ENCODE assay signal across 27 cellular contexts in genomic region chr4:119240568-119240967, GRCh38. TPM values are rescaled to one million over a fixed set of nuclear protein-coding genes. Genes with fewer than 3 reads are reported as not detected.
DNase-seq lines count a peak whose midpoint lies in the region; ATAC-seq, FAIRE-seq and TF ChIP-seq lines count a peak whose summit lies in the region.
"Had no signal": no experiment of that assay in that cellular context is flagged by ENCODE, and none has a peak within 500 bp of the region (broad histone marks: within the 10 kb centered on the region; RNA-seq: fewer than 3 reads in every experiment).

No MANE protein-coding gene starts in this region.

- peaks cover 8% of the 10 kb centered on the region for H3K36me3 Mint-ChIP-seq in activated T-helper 2 cell treated with anti-CD3 and anti-CD28 coated beads, Interferon-gamma antibody, Interleukin-2, Interleukin-4, amounts not matched to agents 10 μg/mL and 5 μg/mL and 100 μg/mL, durations not matched to agents 14 hours and 24 hours and 36 hours (ENCODE audit: low read depth)

- H3K4me1 ChIP-seq in OCI-LY3 (ENCODE audit: low read length) (peaks cover 71% of the 10 kb centered on the region), psoas muscle (peaks cover 45% of the 10 kb centered on the region)
- H3K4me1 ChIP-seq: Caco-2 had no signal

- TF ChIP-seq CTCF in OCI-LY3 (IDR thresholded peaks at IDR 0.05; ENCODE audit: low read depth, low read length) (no peak), bronchial epithelial cell (IDR thresholded peaks at IDR 0.05; ENCODE audit: insufficient read depth, low read length, severe bottlenecking) (no peak), epithelial cell of esophagus (IDR thresholded peaks at IDR 0.05; ENCODE audit: insufficient read depth, low read depth, low read length, missing control alignments) (no peak), psoas muscle (IDR thresholded peaks at IDR 0.05) (no peak)

- no peaks in the 10 kb centered on the region for H3K9me3 Mint-ChIP-seq in activated T-helper 2 cell treated with anti-CD3 and anti-CD28 coated beads, Interferon-gamma antibody, Interleukin-2, Interleukin-4, amounts not matched to agents 10 μg/mL and 5 μg/mL and 100 μg/mL, durations not matched to agents 14 hours and 24 hours and 36 hours
- H3K9me3 Mint-ChIP-seq: CD4-positive, alpha-beta T cell; CD8-positive, alpha-beta T cell had no signal

- no peak overlapping the region for H2AFZ ChIP-seq in OCI-LY3 (ENCODE audit: low read depth, low read length)

- peak; percentile 19 for DNase-seq in bronchial epithelial cell (ENCODE audit: low read depth)
- peak; percentile 28 for DNase-seq in epithelial cell of esophagus (ENCODE audit: low read depth)
- DNase-seq in psoas muscle: no peak
- no peak for DNase-seq in Kasumi-1 (lab: John Stamatoyannopoulos, UW)
- no peak for DNase-seq in activated T-helper 2 cell treated with anti-CD3 and anti-CD28 coated beads, Interferon-gamma antibody, Interleukin-2, Interleukin-4, amounts not matched to agents 10 μg/mL and 5 μg/mL and 100 μg/mL, durations not matched to agents 14 hours and 24 hours and 36 hours (ENCODE audit: low spot score)
- DNase-seq: AML-193; Caco-2; Calu3; CD4-positive, alpha-beta T cell; CD8-positive, alpha-beta T cell; DMS53; DMS79; DND-41; EL; GDM1 had no signal

- H3K4me3 ChIP-seq in OCI-LY3 (ENCODE audit: low read length) (no peak overlapping the region), bronchial epithelial cell (ENCODE audit: low read depth, low read length) (no peak overlapping the region), epithelial cell of esophagus (ENCODE audit: low read length) (no peak overlapping the region), psoas muscle (no peak overlapping the region)
- H3K4me3 ChIP-seq: A549; BLaER1 treated with 17β-estradiol and CSF1 and Interleukin-3, amounts not matched to agents 10 nM and 100 nM; GM12878 had no signal

- H3K4me2 ChIP-seq in OCI-LY3 (ENCODE audit: low read length): peak overlapping the region; percentile 35
- H3K4me2 ChIP-seq: A549; BLaER1 treated with 17β-estradiol and CSF1 and Interleukin-3, amounts not matched to agents 10 nM and 100 nM had no signal

- H4K20me1 ChIP-seq in OCI-LY3 (ENCODE audit: insufficient read depth, low read length): no peaks in the 10 kb centered on the region
- H4K20me1 ChIP-seq: BLaER1 treated with 17β-estradiol and CSF1 and Interleukin-3, amounts not matched to agents 10 nM and 100 nM had no signal

- no peak for FAIRE-seq in bronchial epithelial cell (lab: Jason Lieb, UNC)
- FAIRE-seq: A549, D721Med, GM12878, GM12892, GM19239 had no signal

- H3K4me3 Mint-ChIP-seq in activated T-helper 2 cell treated with anti-CD3 and anti-CD28 coated beads, Interferon-gamma antibody, Interleukin-2, Interleukin-4, amounts not matched to agents 10 μg/mL and 5 μg/mL and 100 μg/mL, durations not matched to agents 14 hours and 24 hours and 36 hours (ENCODE audit: low read depth): no peak overlapping the region
- H3K4me3 Mint-ChIP-seq: B cell; CD4-positive, alpha-beta T cell; CD8-positive, alpha-beta T cell had no signal

- H3K27me3 ChIP-seq in OCI-LY3 (ENCODE audit: low read depth, low read length) (no peaks in the 10 kb centered on the region), bronchial epithelial cell (ENCODE audit: control insufficient read depth, insufficient read depth, low read length) (no peaks in the 10 kb centered on the region), psoas muscle (ENCODE audit: insufficient read depth in 3 of 3, low read length in 2 of 3) (no peaks in the 10 kb centered on the region)
- H3K27me3 ChIP-seq: BLaER1 treated with 17β-estradiol and CSF1 and Interleukin-3, amounts not matched to agents 10 nM and 100 nM had no signal

- no peak overlapping the region for H3K27ac Mint-ChIP-seq in activated T-helper 2 cell treated with anti-CD3 and anti-CD28 coated beads, Interferon-gamma antibody, Interleukin-2, Interleukin-4, amounts not matched to agents 10 μg/mL and 5 μg/mL and 100 μg/mL, durations not matched to agents 14 hours and 24 hours and 36 hours
- H3K27ac Mint-ChIP-seq: B cell; CD4-positive, alpha-beta T cell; CD8-positive, alpha-beta T cell had no signal

- H3K27ac ChIP-seq in OCI-LY3 (ENCODE audit: low read length) (no peak overlapping the region), psoas muscle (peak overlapping the region; percentile 51)
- H3K27ac ChIP-seq: 22Rv1; A549; BLaER1 treated with 17β-estradiol and CSF1 and Interleukin-3, amounts not matched to agents 10 nM and 100 nM; C4-2B had no signal

- H3K27me3 Mint-ChIP-seq in activated T-helper 2 cell treated with anti-CD3 and anti-CD28 coated beads, Interferon-gamma antibody, Interleukin-2, Interleukin-4, amounts not matched to agents 10 μg/mL and 5 μg/mL and 100 μg/mL, durations not matched to agents 14 hours and 24 hours and 36 hours (ENCODE audit: low read depth): no peaks in the 10 kb centered on the region
- H3K27me3 Mint-ChIP-seq: B cell; CD4-positive, alpha-beta T cell had no signal

- no peaks in the 10 kb centered on the region; the same call in none of the 2 replicates for H3K79me2 ChIP-seq in OCI-LY3 (ENCODE audit: low read length)

- ATAC-seq in psoas muscle (peak in 3 of 4 donors; percentile 64 to 69 (median 68)), HG02970 (IDR thresholded peaks at IDR 0.05; ENCODE audit: low FRiP score, unreplicated experiment) (no peak), GM19035 (IDR thresholded peaks at IDR 0.05; ENCODE audit: unreplicated experiment) (no peak)
- ATAC-seq: A549; CD8-positive, alpha-beta T cell; GM12878 had no signal

- H3K9me3 ChIP-seq in OCI-LY3 (ENCODE audit: insufficient read depth, low read length): no peaks in the 10 kb centered on the region
- no peaks in the 10 kb centered on the region for H3K9me3 ChIP-seq in psoas muscle
- H3K9me3 ChIP-seq: A549; BLaER1 treated with 17β-estradiol and CSF1 and Interleukin-3, amounts not matched to agents 10 nM and 100 nM; Caco-2 had no signal

- intact Hi-C loops in psoas muscle (cut with DNase I): no loop called here
- intact Hi-C loops in activated T-helper 2 cell treated with anti-CD3 and anti-CD28 coated beads, Interferon-gamma antibody, Interleukin-2, Interleukin-4, amounts not matched to agents 10 μg/mL and 5 μg/mL and 100 μg/mL, durations not matched to agents 14 hours and 24 hours and 36 hours (cut with micrococcal nuclease): no loop called here

- H3K36me3 ChIP-seq in OCI-LY3 (replicated peaks; ENCODE audit: low read depth, low read length) (peaks cover 8% of the 10 kb centered on the region), bronchial epithelial cell (ENCODE audit: control insufficient read depth, insufficient read depth, low read length) (no peaks in the 10 kb centered on the region), psoas muscle (ENCODE audit: insufficient read depth in 1 of 2, low read depth in 1 of 2) (peaks cover 4 to 58% of the 10 kb centered on the region in 2 donors)

- H3K9ac ChIP-seq in OCI-LY3 (ENCODE audit: low read length): no peak overlapping the region
- H3K9ac ChIP-seq: BLaER1 treated with 17β-estradiol and CSF1 and Interleukin-3, amounts not matched to agents 10 nM and 100 nM had no signal

- H3K4me1 Mint-ChIP-seq in activated T-helper 2 cell treated with anti-CD3 and anti-CD28 coated beads, Interferon-gamma antibody, Interleukin-2, Interleukin-4, amounts not matched to agents 10 μg/mL and 5 μg/mL and 100 μg/mL, durations not matched to agents 14 hours and 24 hours and 36 hours (ENCODE audit: low read depth): peaks cover 25% of the 10 kb centered on the region

- WGBS in psoas muscle, 3 donors: 33 to 63% (median 39%) methylated on average over 2 of the region's 2 CpGs

RNA-seq across cellular contexts. Expression of gene USP53, which starts 28.1 kb away (rescaled TPM):
- total RNA-seq in bronchial epithelial cell: 26.6 and 30.1 TPM in 2 replicates
- total RNA-seq in psoas muscle: 10 to 100 TPM; 43.8 to 89.5 (median 57.3) TPM
- 10 to 100 TPM in 2 of 3 donors, 1 to 10 TPM in 1; 6.0 to 54.5 (median 18.5) TPM for polyA plus RNA-seq in psoas muscle
- 6.6 and 7.3 TPM in 2 replicates for total RNA-seq in activated T-helper 2 cell treated with anti-CD3 and anti-CD28 coated beads, Interferon-gamma antibody, Interleukin-2, Interleukin-4, amounts not matched to agents 10 μg/mL and 5 μg/mL and 100 μg/mL, durations not matched to agents 14 hours and 24 hours and 36 hours

Comparison
In these comparisons a context has a peak if more than half of its experiments do, and no peak if none do; other contexts are left out.
1. DNase-seq: peak in bronchial epithelial cell (single experiment) and epithelial cell of esophagus (single experiment); none in psoas muscle (0 of 2), Kasumi-1 (0 of 2) and activated T-helper 2 cell treated with anti-CD3 and anti-CD28 coated beads, Interferon-gamma antibody, Interleukin-2, Interleukin-4, amounts not matched to agents 10 μg/mL and 5 μg/mL and 100 μg/mL, durations not matched to agents 14 hours and 24 hours and 36 hours (single experiment).
2. ATAC-seq: peak in psoas muscle (3 of 4); none in HG02970 (single experiment) and GM19035 (single experiment).